In the genomic region with DNA sequence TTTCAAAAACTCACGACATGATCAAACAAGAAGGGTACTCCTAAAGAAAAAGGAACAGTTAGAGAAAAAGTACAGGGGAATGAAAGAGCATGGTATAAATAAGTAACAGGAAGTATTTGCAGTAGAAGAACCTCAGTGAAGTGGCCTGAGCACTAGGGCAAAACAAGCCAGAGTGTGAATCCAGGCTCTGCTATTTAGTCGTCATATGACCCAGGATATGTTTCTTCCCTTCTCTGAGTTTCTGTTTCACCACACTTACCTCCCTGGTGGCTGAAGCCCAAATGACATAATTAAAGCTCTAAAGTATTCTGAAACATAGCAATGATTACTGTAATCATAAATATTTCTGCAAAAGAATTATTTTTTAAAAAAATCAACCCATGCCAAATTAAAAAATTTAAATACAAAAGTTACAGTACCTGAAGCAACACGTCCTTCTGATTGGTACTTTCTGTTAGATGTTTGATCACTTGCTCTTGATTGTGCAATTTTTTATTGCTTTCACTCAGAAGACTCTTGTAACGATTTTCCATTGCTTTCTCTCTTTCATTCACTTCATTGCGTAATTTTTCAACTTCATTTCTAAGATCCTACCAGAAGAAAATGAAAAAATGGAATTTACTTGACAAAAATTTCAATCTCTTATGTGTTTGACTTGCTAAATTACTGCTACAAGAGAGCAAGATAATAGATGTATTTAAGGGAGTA, we compare ENCODE assay signal across 8 cellular contexts.
A peak's percentile ranks its signal among the peaks of the same experiment; 100 is the strongest.
DNase-seq lines count a peak whose midpoint lies in the region; ATAC-seq lines count a peak whose summit lies in the region.

No MANE protein-coding gene starts in this region.

- H3K27me3 ChIP-seq in HUES48 (ENCODE audit: control insufficient read depth, insufficient read depth, low read length), result no peaks in the 10 kb centered on the region

- peaks cover 3 to 22% of the 10 kb centered on the region in 2 donors for H3K4me1 Mint-ChIP-seq in immature natural killer cell
- H3K4me1 Mint-ChIP-seq in effector memory CD8-positive, alpha-beta T cell (ENCODE audit: low read depth in 2 of 2), result peaks cover 0 to 9% of the 10 kb centered on the region in 2 donors

- H3K4me1 ChIP-seq in HUES48 (ENCODE audit: control insufficient read depth, insufficient read depth, low read length), result peaks cover 15% of the 10 kb centered on the region

- H3K4me3 Mint-ChIP-seq in immature natural killer cell, result no peak overlapping the region
- no peak overlapping the region for H3K4me3 Mint-ChIP-seq in effector memory CD8-positive, alpha-beta T cell

- H3K27ac Mint-ChIP-seq in immature natural killer cell, result peak overlapping the region in 5 of 6 donors; percentile 1 to 69 (median 37)
- H3K27ac Mint-ChIP-seq in effector memory CD8-positive, alpha-beta T cell, result no peak overlapping the region

- peaks cover 35% of the 10 kb centered on the region for H3K36me3 ChIP-seq in HUES48 (ENCODE audit: control insufficient read depth, insufficient read depth, low read length)

- no peak overlapping the region for H3K9ac ChIP-seq in HUES48 (ENCODE audit: low read depth, low read length)

- peaks cover 0 to 2% (median 0%) of the 10 kb centered on the region in 3 donors for H3K27me3 Mint-ChIP-seq in immature natural killer cell (ENCODE audit: low read depth in 3 of 3)
- no peaks in the 10 kb centered on the region for H3K27me3 Mint-ChIP-seq in effector memory CD8-positive, alpha-beta T cell

- no peak overlapping the region for H3K4me3 ChIP-seq in HUES48 (ENCODE audit: low read depth, low read length)

- H3K9me3 ChIP-seq in HUES48 (ENCODE audit: control insufficient read depth, insufficient read depth, low read length), result peaks cover 4% of the 10 kb centered on the region

- DNase-seq in immature natural killer cell (no peak), GDM1 (lab: John Stamatoyannopoulos, UW) (no peak), NCI-H187 (lab: John Stamatoyannopoulos, UW) (no peak), COLO668 (lab: John Stamatoyannopoulos, UW; ENCODE audit: unreplicated experiment) (no peak)
- DNase-seq in effector memory CD8-positive, alpha-beta T cell, result no peak

- peak overlapping the region; percentile 61 for H3K27ac ChIP-seq in HUES48 (ENCODE audit: low read depth, low read length)

- ATAC-seq in GM18502 (IDR thresholded peaks at IDR 0.05; ENCODE audit: poor library complexity, unreplicated experiment) (peak; percentile 91), GM21619 (IDR thresholded peaks at IDR 0.05; ENCODE audit: unreplicated experiment) (peak; percentile 100)
- no peak for ATAC-seq in effector memory CD8-positive, alpha-beta T cell (replicated peaks)

- no peaks in the 10 kb centered on the region for H3K9me3 Mint-ChIP-seq in immature natural killer cell
- H3K9me3 Mint-ChIP-seq in effector memory CD8-positive, alpha-beta T cell, result no peaks in the 10 kb centered on the region

- H3K36me3 Mint-ChIP-seq in immature natural killer cell, result peaks cover 20 to 44% (median 41%) of the 10 kb centered on the region in 3 donors
- H3K36me3 Mint-ChIP-seq in effector memory CD8-positive, alpha-beta T cell (ENCODE audit: insufficient read depth), result peaks cover 45% of the 10 kb centered on the region

Comparison
In these comparisons a context has a peak if more than half of its experiments do, and no peak if none do; other contexts are left out.
1. H3K27ac Mint-ChIP-seq: peak in immature natural killer cell (5 of 6); none in effector memory CD8-positive, alpha-beta T cell (0 of 2).